Comparison of ENCODE assay signal across 8 cellular contexts in genomic region chr19:19538077-19538764, GRCh38. TPM values are rescaled to one million over a fixed set of nuclear protein-coding genes. Genes with fewer than 3 reads are reported as not detected.
A peak's percentile ranks its signal among the peaks of the same experiment; 100 is the strongest.
DNase-seq lines count a peak whose midpoint lies in the region; ATAC-seq and TF ChIP-seq lines count a peak whose summit lies in the region.

Gene CILP2, plus strand, starts transcription at chr19:19538265. Its CDS starts 85 bp downstream, at chr19:19538350.

- H3K27me3 ChIP-seq in vagina: no peaks in the 10 kb centered on the region

- peaks cover 6% of the 10 kb centered on the region for H3K27me3 Mint-ChIP-seq in mesothelial cell of epicardium (ENCODE audit: low read depth)

- peak within 1 kb of the TSS; percentile 70 for H3K4me3 Mint-ChIP-seq in mesothelial cell of epicardium

- TF ChIP-seq CTCF in mesothelial cell of epicardium (IDR thresholded peaks at IDR 0.05; ENCODE audit: unreplicated experiment): no peak
- TF ChIP-seq CTCF in vagina (IDR thresholded peaks at IDR 0.05): no peak

- no peak for ATAC-seq in GM18502 (IDR thresholded peaks at IDR 0.05; ENCODE audit: poor library complexity, unreplicated experiment)

- no peaks in the 10 kb centered on the region for H3K36me3 ChIP-seq in vagina

- peak within 1 kb of the TSS; percentile 29 to 42 for H3K4me3 ChIP-seq in vagina

- peaks cover 23% of the 10 kb centered on the region for H3K4me1 Mint-ChIP-seq in mesothelial cell of epicardium

- peaks cover 37% of the 10 kb centered on the region for H3K4me1 ChIP-seq in vagina

- H3K27ac Mint-ChIP-seq in mesothelial cell of epicardium: no peak within 1 kb of the TSS

- DNase-seq in ELF-1 (ENCODE audit: low read depth, low spot score): peak; percentile 84
- DNase-seq in NCI-H748 (lab: John Stamatoyannopoulos, UW; ENCODE audit: unreplicated experiment): peak; percentile 66
- peak; percentile 25 for DNase-seq in central memory CD4-positive, alpha-beta T cell
- DNase-seq in mesothelial cell of epicardium (ENCODE audit: low spot score in 2 of 2, unreplicated experiment in 2 of 2): peak; percentile 67 to 77
- no peak for DNase-seq in vagina (ENCODE audit: extremely low spot score in 2 of 2)
- DNase-seq in DMS153 (lab: John Stamatoyannopoulos, UW): no peak
- DNase-seq in inferior parietal cortex (ENCODE audit: extremely low spot score): no peak

- no peaks in the 10 kb centered on the region for H3K36me3 Mint-ChIP-seq in mesothelial cell of epicardium

- no peak within 1 kb of the TSS for H3K27ac ChIP-seq in vagina

- intact Hi-C loops in vagina (cut with DNase I): loop anchor here (2.0 to 10.0 kb wide), 2 partner anchors 79 to 737 kb away; no protein-coding TSS in a partner anchor

- TF ChIP-seq POLR2A in vagina (IDR thresholded peaks at IDR 0.05): no peak

- no peaks in the 10 kb centered on the region for H3K9me3 ChIP-seq in vagina

- H3K9me3 Mint-ChIP-seq in mesothelial cell of epicardium: no peaks in the 10 kb centered on the region

RNA-seq across cellular contexts. Expression of gene CILP2, which starts in this region (rescaled TPM):
- total RNA-seq in mesothelial cell of epicardium: 22.7 to 23.2 TPM (median 23.2 TPM) in 3 replicates
- 0.98 TPM for total RNA-seq in vagina

Comparison
In these comparisons a context has a peak if more than half of its experiments do, and no peak if none do; other contexts are left out.
1. RNA of gene CILP2 (total RNA-seq): 22.7 to 23.2 TPM in mesothelial cell of epicardium; 0.98 TPM in vagina (single experiment); every median in the first group is over 10 times any median in the second.
2. DNase-seq: peak in ELF-1 (single experiment), NCI-H748 (single experiment), central memory CD4-positive, alpha-beta T cell (single experiment) and mesothelial cell of epicardium (2 of 2); none in vagina (0 of 2), DMS153 (single experiment) and inferior parietal cortex (single experiment).